ENCODE assay signal across 3 cellular contexts in the genomic region with DNA sequence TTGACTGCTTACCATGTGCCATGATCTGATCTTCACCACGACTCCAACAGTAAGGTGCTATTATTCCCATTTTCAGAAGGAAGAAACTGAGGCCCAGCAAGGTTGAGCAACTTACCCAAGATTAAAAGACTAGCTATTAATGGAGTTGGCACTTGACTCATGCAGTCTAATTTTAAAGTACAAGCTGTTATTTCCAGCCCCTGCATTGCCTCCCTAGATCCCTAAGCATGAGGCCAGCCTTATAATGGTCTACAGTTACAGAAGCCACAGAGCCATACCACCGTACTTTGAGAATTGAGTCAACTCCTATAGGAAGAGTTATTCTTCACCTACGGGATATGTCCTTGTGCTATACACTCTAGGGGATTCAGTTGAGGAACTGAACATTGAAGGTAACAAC.
"Had no signal": no experiment of that assay in that cellular context is flagged by ENCODE, and none has a peak within 500 bp of the region (broad histone marks: within the 10 kb centered on the region; RNA-seq: fewer than 3 reads in every experiment).

No MANE protein-coding gene starts in this region.

- ATAC-seq: GM12878 had no signal

- DNase-seq: GDM1, GF-D8 had no signal

- H3K4me3 ChIP-seq: GM12878 had no signal
